ENCODE assay signal across 25 cellular contexts in the genomic region with DNA sequence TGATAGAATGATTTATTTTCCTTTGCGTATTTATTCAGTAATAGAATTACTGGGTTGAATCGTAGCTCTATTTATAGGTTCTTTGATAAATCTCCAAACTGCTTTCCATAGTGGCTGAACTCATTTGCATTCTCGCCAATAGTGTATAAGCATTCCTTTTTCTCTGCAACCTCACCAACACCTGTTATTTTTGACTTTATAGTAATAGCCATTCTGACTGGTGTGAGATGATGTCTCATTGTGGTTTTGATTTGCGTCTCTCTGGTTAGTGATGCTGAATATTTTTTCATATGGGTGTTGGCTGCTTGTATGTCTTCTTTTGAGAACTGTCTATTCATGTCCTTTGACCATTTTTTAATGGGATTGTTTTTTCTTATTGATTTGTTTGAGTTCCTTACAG.
"Had no signal": no experiment of that assay in that cellular context is flagged by ENCODE, and none has a peak within 500 bp of the region (broad histone marks: within the 10 kb centered on the region; RNA-seq: fewer than 3 reads in every experiment).

No MANE protein-coding gene starts in this region.

- H3K36me3 Mint-ChIP-seq: stimulated activated memory B cell treated with anti-CD40 and anti-IgM and Interleukin-4, amounts not matched to agents 10 μg/mL and 1 μg/mL and 100 μg/mL, for 72 hours; type B pancreatic cell had no signal

- H3K9me3 Mint-ChIP-seq: type B pancreatic cell had no signal

- H3K4me1 ChIP-seq: right atrium auricular region, tibial nerve, vagina had no signal

- H3K9me3 ChIP-seq: left ventricle myocardium inferior, vagina had no signal

- DNase-seq: islet precursor cell; left ventricle myocardium inferior; mesendoderm; naive thymus-derived CD8-positive, alpha-beta T cell; nucleus accumbens; stimulated activated CD4-positive, alpha-beta T cell treated with anti-CD3 and anti-CD28 coated beads, Interleukin-1b, Interleukin-23, amount 100 ng/mL, for 48 hours; stimulated activated CD4-positive, alpha-beta T cell treated with anti-CD3 and anti-CD28 coated beads, Interleukin-2, amount 100 ng/mL, for 48 hours; stimulated activated CD4-positive, alpha-beta T cell treated with anti-CD3 and anti-CD28 coated beads, Interleukin-4, amount 100 ng/mL, for 4 hours; stimulated activated CD8-positive, alpha-beta memory T cell treated with anti-CD3 and anti-CD28 coated beads, Interleukin-4, amount 100 ng/mL, for 48 hours; stimulated activated naive CD4-positive, alpha-beta T cell treated with Interleukin-2 at 50 U/mL for 16 hours; stimulated activated naive CD8-positive, alpha-beta T cell treated with anti-CD3 and anti-CD28 coated beads, Interleukin-15, amount 100 ng/mL, for 72 hours; substantia nigra had no signal

- H3K27ac Mint-ChIP-seq: mesothelial cell of epicardium; naive thymus-derived CD8-positive, alpha-beta T cell; progenitor cell of endocrine pancreas; stimulated activated memory B cell treated with anti-CD40 and anti-IgM and Interleukin-4, amounts not matched to agents 10 μg/mL and 1 μg/mL and 100 μg/mL, for 72 hours; stimulated activated naive CD8-positive, alpha-beta T cell treated with anti-CD3 and anti-CD28 coated beads, Interleukin-15, amount 100 ng/mL, for 72 hours; type B pancreatic cell had no signal

- H3K27me3 ChIP-seq: hepatocyte, right atrium auricular region, vagina had no signal

- ATAC-seq: naive thymus-derived CD8-positive, alpha-beta T cell; sciatic nerve; stimulated activated memory B cell treated with anti-CD40 and anti-IgM and Interleukin-4, amounts not matched to agents 10 μg/mL and 1 μg/mL and 100 μg/mL, for 72 hours; stimulated activated naive CD8-positive, alpha-beta T cell treated with anti-CD3 and anti-CD28 coated beads, Interleukin-15, amount 100 ng/mL, for 72 hours had no signal

- H3K27me3 Mint-ChIP-seq: naive thymus-derived CD8-positive, alpha-beta T cell; progenitor cell of endocrine pancreas; stimulated activated memory B cell treated with anti-CD40 and anti-IgM and Interleukin-4, amounts not matched to agents 10 μg/mL and 1 μg/mL and 100 μg/mL, for 72 hours; stimulated activated naive CD8-positive, alpha-beta T cell treated with anti-CD3 and anti-CD28 coated beads, Interleukin-15, amount 100 ng/mL, for 72 hours; type B pancreatic cell had no signal

- H3K4me1 Mint-ChIP-seq: naive thymus-derived CD8-positive, alpha-beta T cell; stimulated activated memory B cell treated with anti-CD40 and anti-IgM and Interleukin-4, amounts not matched to agents 10 μg/mL and 1 μg/mL and 100 μg/mL, for 72 hours; stimulated activated naive CD8-positive, alpha-beta T cell treated with anti-CD3 and anti-CD28 coated beads, Interleukin-15, amount 100 ng/mL, for 72 hours had no signal

- H3K36me3 ChIP-seq: left ventricle myocardium inferior, right atrium auricular region, tibial nerve, vagina had no signal

- H3K4me3 Mint-ChIP-seq: mesothelial cell of epicardium; nephron; neural crest cell; stimulated activated memory B cell treated with anti-CD40 and anti-IgM and Interleukin-4, amounts not matched to agents 10 μg/mL and 1 μg/mL and 100 μg/mL, for 72 hours; stimulated activated naive CD8-positive, alpha-beta T cell treated with anti-CD3 and anti-CD28 coated beads, Interleukin-15, amount 100 ng/mL, for 72 hours; type B pancreatic cell had no signal

- H3K4me3 ChIP-seq: hepatocyte, left ventricle myocardium inferior, lung, right atrium auricular region, smooth muscle cell, tibial nerve, vagina had no signal

- H3K27ac ChIP-seq: hepatocyte, left ventricle myocardium inferior, right atrium auricular region, tibial nerve, vagina had no signal
